In the genomic region with DNA sequence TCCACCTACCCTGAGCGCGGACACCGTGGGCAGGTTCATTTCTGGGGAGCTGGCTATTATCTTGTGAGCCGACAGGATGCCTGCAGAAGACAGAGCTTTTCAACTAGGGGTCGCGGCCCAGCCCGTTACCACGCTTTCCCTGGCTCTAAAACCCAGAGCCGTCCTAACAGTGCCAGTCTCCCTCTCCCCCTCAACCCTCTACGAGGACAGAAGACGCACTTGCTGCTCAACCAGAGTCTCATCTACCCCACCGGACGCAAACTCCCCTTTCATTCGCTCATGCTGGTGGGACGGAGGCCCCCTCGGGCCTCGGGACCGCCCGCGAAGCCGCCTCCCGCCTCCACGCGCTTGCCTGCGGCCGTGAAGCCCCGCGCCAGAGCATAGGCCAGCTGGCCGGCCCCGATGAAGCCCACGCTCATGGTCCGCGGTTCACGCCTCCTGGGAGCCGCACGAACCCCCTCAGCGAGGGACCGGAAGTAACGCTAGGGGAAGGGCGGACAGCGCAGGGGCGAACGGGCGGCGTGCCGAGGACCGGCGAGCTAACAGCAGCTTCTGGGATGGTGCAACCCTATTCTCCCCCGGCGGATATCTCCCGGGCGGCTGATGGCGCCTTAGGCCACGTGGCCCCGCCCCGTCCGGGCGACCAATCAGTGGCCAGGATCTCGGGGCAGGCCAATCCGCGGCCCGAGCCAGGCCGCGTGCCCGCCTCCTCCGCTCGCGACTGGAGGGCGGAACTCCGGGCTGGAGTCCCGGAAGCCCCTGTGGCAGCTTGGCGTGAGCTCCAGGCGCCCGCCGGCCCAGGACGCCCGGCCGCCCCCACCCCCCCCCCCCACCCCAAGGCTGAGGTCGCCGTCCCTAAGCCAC, we compare ENCODE assay signal across 1 cellular context.
TF ChIP-seq lines count a peak whose summit lies in the region.

A gene (minus strand): TSS at position 559 of the 864 bp plus-strand sequence. CDS start 140 bp downstream, at position 419.

TF ChIP-seq in A549, 52 proteins besides CTCF, POLR2A, EP300 and RAD21 (continued from another document):
- TF ChIP-seq FOSL2 (IDR thresholded peaks at IDR 0.05) (no peak), FOSL2 (CRISPR knock-in tag; IDR thresholded peaks at IDR 0.05) (no peak), CBX8 (IDR thresholded peaks at IDR 0.05) (no peak), TP53 (CRISPR knock-in tag; IDR thresholded peaks at IDR 0.05) (no peak), KDM5A (IDR thresholded peaks at IDR 0.05) (peak; percentile 65), BHLHE40 (IDR thresholded peaks at IDR 0.05; ENCODE audit: low read depth, low read length) (no peak), MAFK (IDR thresholded peaks at IDR 0.05; ENCODE audit: partially characterized antibody) (no peak), NPAS2 (CRISPR knock-in tag; IDR thresholded peaks at IDR 0.05; ENCODE audit: borderline replicate concordance) (no peak), HOXA7 (CRISPR knock-in tag; IDR thresholded peaks at IDR 0.05) (no peak), MYC (IDR thresholded peaks at IDR 0.05; ENCODE audit: borderline replicate concordance, low read length) (0 out of 2 replicates have a peak, but pooled peaks have one; percentile 46), RCOR1 (IDR thresholded peaks at IDR 0.05; ENCODE audit: low read depth, low read length) (no peak), RNF2 (IDR thresholded peaks at IDR 0.05; ENCODE audit: borderline replicate concordance, low read depth) (no peak), HOXB13 (CRISPR knock-in tag; IDR thresholded peaks at IDR 0.05; ENCODE audit: low read depth) (no peak), ZFP36 (IDR thresholded peaks at IDR 0.05; ENCODE audit: borderline replicate concordance, partially characterized antibody) (no peak), NFE2L2 (conservative IDR thresholded peaks at IDR 0.05; ENCODE audit: low read length) (no peak), ZC3H11A (IDR thresholded peaks at IDR 0.05) (no peak), CEBPB (IDR thresholded peaks at IDR 0.05) (peak; percentile 50 to 73; a peak in 3 of 4 replicates), EHF (CRISPR knock-in tag; IDR thresholded peaks at IDR 0.05) (no peak), CHD4 (IDR thresholded peaks at IDR 0.05; ENCODE audit: borderline replicate concordance) (no peak), RARB (CRISPR knock-in tag; IDR thresholded peaks at IDR 0.05) (no peak), EHMT2 (IDR thresholded peaks at IDR 0.05; ENCODE audit: low read depth) (no peak), POLR2AphosphoS2 (conservative IDR thresholded peaks at IDR 0.05; ENCODE audit: low read length) (no peak), JUNB (IDR thresholded peaks at IDR 0.05) (no peak), HEYL (CRISPR knock-in tag; IDR thresholded peaks at IDR 0.05) (no peak), ZSCAN20 (CRISPR knock-in tag; IDR thresholded peaks at IDR 0.05) (no peak), HOXB5 (CRISPR knock-in tag; IDR thresholded peaks at IDR 0.05) (no peak), ZNF302 (CRISPR knock-in tag; IDR thresholded peaks at IDR 0.05) (no peak), ESRRA (IDR thresholded peaks at IDR 0.05; ENCODE audit: borderline replicate concordance, low read length) (no peak), JUN (IDR thresholded peaks at IDR 0.05) (peak; percentile 86 to 88), GATA3 (IDR thresholded peaks at IDR 0.05; ENCODE audit: borderline replicate concordance) (no peak), NR3C1 (IDR thresholded peaks at IDR 0.05) (no peak)
- TF ChIP-seq, protein P1, sequence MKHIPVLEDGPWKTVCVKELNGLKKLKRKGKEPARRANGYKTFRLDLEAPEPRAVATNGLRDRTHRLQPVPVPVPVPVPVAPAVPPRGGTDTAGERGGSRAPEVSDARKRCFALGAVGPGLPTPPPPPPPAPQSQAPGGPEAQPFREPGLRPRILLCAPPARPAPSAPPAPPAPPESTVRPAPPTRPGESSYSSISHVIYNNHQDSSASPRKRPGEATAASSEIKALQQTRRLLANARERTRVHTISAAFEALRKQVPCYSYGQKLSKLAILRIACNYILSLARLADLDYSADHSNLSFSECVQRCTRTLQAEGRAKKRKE (CRISPR knock-in tag; IDR thresholded peaks at IDR 0.05; ENCODE audit: low read depth) = no peak
- TF ChIP-seq, protein P2, sequence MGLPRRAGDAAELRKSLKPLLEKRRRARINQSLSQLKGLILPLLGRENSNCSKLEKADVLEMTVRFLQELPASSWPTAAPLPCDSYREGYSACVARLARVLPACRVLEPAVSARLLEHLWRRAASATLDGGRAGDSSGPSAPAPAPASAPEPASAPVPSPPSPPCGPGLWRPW (IDR thresholded peaks at IDR 0.05) = no peak
- TF ChIP-seq, protein P3, sequence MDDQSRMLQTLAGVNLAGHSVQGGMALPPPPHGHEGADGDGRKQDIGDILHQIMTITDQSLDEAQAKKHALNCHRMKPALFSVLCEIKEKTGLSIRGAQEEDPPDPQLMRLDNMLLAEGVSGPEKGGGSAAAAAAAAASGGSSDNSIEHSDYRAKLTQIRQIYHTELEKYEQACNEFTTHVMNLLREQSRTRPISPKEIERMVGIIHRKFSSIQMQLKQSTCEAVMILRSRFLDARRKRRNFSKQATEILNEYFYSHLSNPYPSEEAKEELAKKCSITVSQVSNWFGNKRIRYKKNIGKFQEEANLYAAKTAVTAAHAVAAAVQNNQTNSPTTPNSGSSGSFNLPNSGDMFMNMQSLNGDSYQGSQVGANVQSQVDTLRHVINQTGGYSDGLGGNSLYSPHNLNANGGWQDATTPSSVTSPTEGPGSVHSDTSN (IDR thresholded peaks at IDR 0.05) = no peak
- TF ChIP-seq, protein P4, sequence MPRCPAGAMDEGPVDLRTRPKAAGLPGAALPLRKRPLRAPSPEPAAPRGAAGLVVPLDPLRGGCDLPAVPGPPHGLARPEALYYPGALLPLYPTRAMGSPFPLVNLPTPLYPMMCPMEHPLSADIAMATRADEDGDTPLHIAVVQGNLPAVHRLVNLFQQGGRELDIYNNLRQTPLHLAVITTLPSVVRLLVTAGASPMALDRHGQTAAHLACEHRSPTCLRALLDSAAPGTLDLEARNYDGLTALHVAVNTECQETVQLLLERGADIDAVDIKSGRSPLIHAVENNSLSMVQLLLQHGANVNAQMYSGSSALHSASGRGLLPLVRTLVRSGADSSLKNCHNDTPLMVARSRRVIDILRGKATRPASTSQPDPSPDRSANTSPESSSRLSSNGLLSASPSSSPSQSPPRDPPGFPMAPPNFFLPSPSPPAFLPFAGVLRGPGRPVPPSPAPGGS (IDR thresholded peaks at IDR 0.05) = peak; percentile 90; the same call in 2 of the 3 replicates
- TF ChIP-seq, protein P5, sequence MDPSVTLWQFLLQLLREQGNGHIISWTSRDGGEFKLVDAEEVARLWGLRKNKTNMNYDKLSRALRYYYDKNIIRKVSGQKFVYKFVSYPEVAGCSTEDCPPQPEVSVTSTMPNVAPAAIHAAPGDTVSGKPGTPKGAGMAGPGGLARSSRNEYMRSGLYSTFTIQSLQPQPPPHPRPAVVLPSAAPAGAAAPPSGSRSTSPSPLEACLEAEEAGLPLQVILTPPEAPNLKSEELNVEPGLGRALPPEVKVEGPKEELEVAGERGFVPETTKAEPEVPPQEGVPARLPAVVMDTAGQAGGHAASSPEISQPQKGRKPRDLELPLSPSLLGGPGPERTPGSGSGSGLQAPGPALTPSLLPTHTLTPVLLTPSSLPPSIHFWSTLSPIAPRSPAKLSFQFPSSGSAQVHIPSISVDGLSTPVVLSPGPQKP (IDR thresholded peaks at IDR 0.05; ENCODE audit: low read depth, low read length) = 0 out of 2 replicates have a peak, but pooled peaks have one; percentile 31
- TF ChIP-seq, protein P6, sequence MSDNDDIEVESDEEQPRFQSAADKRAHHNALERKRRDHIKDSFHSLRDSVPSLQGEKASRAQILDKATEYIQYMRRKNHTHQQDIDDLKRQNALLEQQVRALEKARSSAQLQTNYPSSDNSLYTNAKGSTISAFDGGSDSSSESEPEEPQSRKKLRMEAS (IDR thresholded peaks at IDR 0.05) = peak; percentile 92
- TF ChIP-seq, protein P7, sequence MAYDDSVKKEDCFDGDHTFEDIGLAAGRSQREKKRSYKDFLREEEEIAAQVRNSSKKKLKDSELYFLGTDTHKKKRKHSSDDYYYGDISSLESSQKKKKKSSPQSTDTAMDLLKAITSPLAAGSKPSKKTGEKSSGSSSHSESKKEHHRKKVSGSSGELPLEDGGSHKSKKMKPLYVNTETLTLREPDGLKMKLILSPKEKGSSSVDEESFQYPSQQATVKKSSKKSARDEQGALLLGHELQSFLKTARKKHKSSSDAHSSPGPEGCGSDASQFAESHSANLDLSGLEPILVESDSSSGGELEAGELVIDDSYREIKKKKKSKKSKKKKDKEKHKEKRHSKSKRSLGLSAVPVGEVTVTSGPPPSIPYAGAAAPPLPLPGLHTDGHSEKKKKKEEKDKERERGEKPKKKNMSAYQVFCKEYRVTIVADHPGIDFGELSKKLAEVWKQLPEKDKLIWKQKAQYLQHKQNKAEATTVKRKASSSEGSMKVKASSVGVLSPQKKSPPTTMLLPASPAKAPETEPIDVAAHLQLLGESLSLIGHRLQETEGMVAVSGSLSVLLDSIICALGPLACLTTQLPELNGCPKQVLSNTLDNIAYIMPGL (CRISPR knock-in tag; IDR thresholded peaks at IDR 0.05; ENCODE audit: borderline replicate concordance) = no peak
- TF ChIP-seq, protein P8, sequence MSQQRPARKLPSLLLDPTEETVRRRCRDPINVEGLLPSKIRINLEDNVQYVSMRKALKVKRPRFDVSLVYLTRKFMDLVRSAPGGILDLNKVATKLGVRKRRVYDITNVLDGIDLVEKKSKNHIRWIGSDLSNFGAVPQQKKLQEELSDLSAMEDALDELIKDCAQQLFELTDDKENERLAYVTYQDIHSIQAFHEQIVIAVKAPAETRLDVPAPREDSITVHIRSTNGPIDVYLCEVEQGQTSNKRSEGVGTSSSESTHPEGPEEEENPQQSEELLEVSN (IDR thresholded peaks at IDR 0.05; ENCODE audit: borderline replicate concordance, low read depth) = peak; percentile 79
